ENCODE assay signal across 8 cellular contexts in the genomic region with DNA sequence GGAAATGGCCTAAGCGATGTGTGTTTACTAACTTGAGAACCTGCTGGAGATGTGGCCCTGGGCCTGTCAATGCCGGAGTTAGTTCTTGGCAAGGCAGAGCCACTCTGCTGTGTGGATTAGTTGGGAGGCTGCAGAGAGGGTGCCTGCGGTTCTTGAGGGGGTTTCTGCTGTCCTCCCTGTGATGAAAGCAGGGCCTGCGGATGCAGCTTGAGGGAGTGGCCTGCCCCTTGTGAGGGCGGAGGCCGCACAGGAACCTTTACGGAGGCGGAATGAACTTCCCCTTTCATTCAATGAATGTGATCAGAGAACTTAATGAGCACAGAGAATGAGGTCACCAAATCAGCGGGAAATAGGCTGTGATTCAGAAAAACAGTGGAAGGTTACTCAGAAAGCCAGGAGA. TPM values are rescaled to one million over a fixed set of nuclear protein-coding genes. Genes with fewer than 3 reads are reported as not detected.
DNase-seq lines count a peak whose midpoint lies in the region; ATAC-seq and TF ChIP-seq lines count a peak whose summit lies in the region.

No MANE protein-coding gene starts in this region.

- peak overlapping the region; percentile 18 for H3K4me3 Mint-ChIP-seq in activated CD8-positive, alpha-beta T cell treated with anti-CD3 and anti-CD28 coated beads for 36 hours

- no peaks in the 10 kb centered on the region for H3K36me3 ChIP-seq in GM06990 (ENCODE audit: control insufficient read depth, insufficient read depth, low read length)
- no peaks in the 10 kb centered on the region for H3K36me3 ChIP-seq in transverse colon

- no peaks in the 10 kb centered on the region for H3K36me3 Mint-ChIP-seq in activated CD8-positive, alpha-beta T cell treated with anti-CD3 and anti-CD28 coated beads for 36 hours (ENCODE audit: low read depth)

- 67 to 100% methylated on average over 1 to 9 of the region's 9 CpGs for WGBS in transverse colon (ENCODE audit: low coverage in 1 of 2), 2 donors

- intact Hi-C loops in activated CD8-positive, alpha-beta T cell treated with anti-CD3 and anti-CD28 coated beads for 36 hours (cut with micrococcal nuclease), result no loop called here
- intact Hi-C loops in transverse colon (cut with DNase I; ENCODE audit: low total_unique reads), result no loop called here

- no peak for TF ChIP-seq EP300 in transverse colon (IDR thresholded peaks at IDR 0.05; ENCODE audit: low read depth)

- no peak for TF ChIP-seq CTCF in GM06990 (IDR thresholded peaks at IDR 0.05; ENCODE audit: insufficient read depth, low read length, poor library complexity, severe bottlenecking)
- no peak for TF ChIP-seq CTCF in activated CD8-positive, alpha-beta T cell treated with anti-CD3 and anti-CD28 coated beads for 36 hours (IDR thresholded peaks at IDR 0.05)
- no peak for TF ChIP-seq CTCF in transverse colon (IDR thresholded peaks at IDR 0.05)

- ATAC-seq in HG02884 (IDR thresholded peaks at IDR 0.05; ENCODE audit: unreplicated experiment), result peak; percentile 90
- ATAC-seq in activated CD8-positive, alpha-beta T cell treated with anti-CD3 and anti-CD28 coated beads for 36 hours, result peak; percentile 99

- H3K27ac ChIP-seq in transverse colon, result no peak overlapping the region

- no peaks in the 10 kb centered on the region for H3K9me3 Mint-ChIP-seq in activated CD8-positive, alpha-beta T cell treated with anti-CD3 and anti-CD28 coated beads for 36 hours

- H3K9me3 ChIP-seq in transverse colon, result no peaks in the 10 kb centered on the region

- DNase-seq in GM06990 (ENCODE audit: extremely low read depth, insufficient read length), result peak; percentile 70
- peak; percentile 89 for DNase-seq in activated CD8-positive, alpha-beta T cell treated with anti-CD3 and anti-CD28 coated beads for 36 hours
- peak; percentile 66 for DNase-seq in islet precursor cell
- DNase-seq in NCI-H526 treated with DMSO at 0.1 percent for 48 hours (lab: John Stamatoyannopoulos, UW), result no peak
- DNase-seq in transverse colon, result no peak
- no peak for DNase-seq in ureter (ENCODE audit: low spot score)
- DNase-seq in NCI-H774 (lab: John Stamatoyannopoulos, UW), result no peak

- H3K27me3 Mint-ChIP-seq in activated CD8-positive, alpha-beta T cell treated with anti-CD3 and anti-CD28 coated beads for 36 hours, result peaks cover 18% of the 10 kb centered on the region

- H3K4me3 ChIP-seq in GM06990 (replicated peaks; ENCODE audit: low read depth, low read length) (no peak overlapping the region), transverse colon (no peak overlapping the region)

- peaks cover 30% of the 10 kb centered on the region for H3K4me1 Mint-ChIP-seq in activated CD8-positive, alpha-beta T cell treated with anti-CD3 and anti-CD28 coated beads for 36 hours (ENCODE audit: low read depth)

- in situ Hi-C loops in transverse colon (cut with MboI; ENCODE audit: low pct_ligation_motif_present in 1 of 4, low pct_unique_long_range_greater_than_20kb in 1 of 4, low sequenced_read_pairs in 3 of 4), result no loop called here

- no peak for TF ChIP-seq POLR2A in transverse colon (IDR thresholded peaks at IDR 0.05)

- CTCF ChIA-PET in activated CD8-positive, alpha-beta T cell treated with anti-CD3 and anti-CD28 coated beads for 36 hours (lab: Charles Lee), result interaction anchor here (1.5 kb wide), 1 partner anchor 135 kb away, joined by 5 read pairs; no protein-coding TSS in a partner anchor

- no peaks in the 10 kb centered on the region for H3K4me1 ChIP-seq in transverse colon

- H3K27me3 ChIP-seq in GM06990 (replicated peaks; ENCODE audit: control insufficient read depth, insufficient read depth, low read length) (peaks cover 1% of the 10 kb centered on the region; the same call in 1 of the 2 replicates), transverse colon (no peaks in the 10 kb centered on the region)

- H3K27ac Mint-ChIP-seq in activated CD8-positive, alpha-beta T cell treated with anti-CD3 and anti-CD28 coated beads for 36 hours, result peak overlapping the region; percentile 74

- POLR2A ChIA-PET in activated CD8-positive, alpha-beta T cell treated with anti-CD3 and anti-CD28 coated beads for 36 hours (lab: Charles Lee), result no interaction called here

RNA-seq across cellular contexts. Expression of gene VWA3B, which starts 47.2 kb away (rescaled TPM):
- total RNA-seq in activated CD8-positive, alpha-beta T cell treated with anti-CD3 and anti-CD28 coated beads for 36 hours, result not detected
- under 1 TPM in 2 of 4 donors, not detected in 2; 0.41 to 0.48 TPM for total RNA-seq in transverse colon
- total RNA-seq in ureter, result 1.7 TPM

Comparison
In these comparisons a context has a peak if more than half of its experiments do, and no peak if none do; other contexts are left out.
1. DNase-seq: peak in GM06990 (single experiment), activated CD8-positive, alpha-beta T cell treated with anti-CD3 and anti-CD28 coated beads for 36 hours (single experiment) and islet precursor cell (single experiment); none in NCI-H526 treated with DMSO at 0.1 percent for 48 hours (single experiment), transverse colon (single experiment), ureter (single experiment) and NCI-H774 (single experiment).